Comparison of ENCODE assay signal across 15 cellular contexts in the genomic region with DNA sequence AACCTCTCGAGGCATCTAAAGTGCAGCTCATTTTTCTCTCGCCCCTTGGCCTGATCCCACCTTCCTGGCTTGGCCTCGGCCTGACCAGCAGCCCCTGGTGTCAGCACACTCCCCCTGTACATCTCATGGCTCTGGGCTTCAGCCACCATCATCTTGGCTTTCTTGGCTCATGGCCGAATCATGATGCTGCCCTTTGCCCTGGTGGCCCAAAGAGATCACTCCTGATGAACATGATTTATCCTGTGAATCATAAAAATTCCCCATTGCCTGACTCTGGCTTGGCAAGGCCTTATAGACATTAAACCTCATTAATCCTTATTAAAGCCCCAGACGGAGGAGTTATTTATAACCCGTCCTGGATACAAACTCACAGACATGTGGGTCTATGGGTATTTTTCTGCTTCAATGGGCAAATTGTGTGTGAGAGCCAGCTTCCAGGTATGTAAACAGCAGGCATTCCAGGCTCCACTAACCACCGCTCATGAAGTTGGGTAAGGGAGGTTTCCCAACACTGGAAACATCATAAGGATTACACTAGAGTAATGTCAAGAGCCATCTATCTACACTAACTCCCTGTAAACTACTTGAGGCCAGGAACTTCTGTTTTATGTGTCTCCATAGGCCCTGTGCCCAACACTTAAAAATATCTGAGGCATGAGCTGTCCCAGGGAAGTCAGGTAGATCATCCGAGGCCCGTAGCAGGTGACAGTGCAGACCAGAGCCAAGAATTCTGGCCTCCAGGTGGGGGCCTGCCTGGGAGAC.
DNase-seq lines count a peak whose midpoint lies in the region; ATAC-seq and TF ChIP-seq lines count a peak whose summit lies in the region.
"Had no signal": no experiment of that assay in that cellular context is flagged by ENCODE, and none has a peak within 500 bp of the region (broad histone marks: within the 10 kb centered on the region; RNA-seq: fewer than 3 reads in every experiment).

No MANE protein-coding gene starts in this region.

- CTCF ChIA-PET in AG04449 (lab: Yijun Ruan, JAX): no interaction called here
- CTCF ChIA-PET in CD4-positive, alpha-beta T cell (lab: Charles Lee): no interaction called here

- POLR2A ChIA-PET in AG04449 (lab: Yijun Ruan, JAX): no interaction called here
- POLR2A ChIA-PET in CD4-positive, alpha-beta T cell (lab: Charles Lee): no interaction called here

- no peak for ATAC-seq in CD4-positive, alpha-beta T cell (ENCODE audit: poor library complexity)

- H3K27ac Mint-ChIP-seq in activated T-helper 1 cell treated with anti-CD3 and anti-CD28 coated beads, Interleukin-12 subunit alpha, Interleukin-12 subunit beta, Interleukin-2, Interleukin-4 antibody, amounts not matched to agents 30 ng/mL and 10 ng/mL and 1 ng/mL, durations not matched to agents 14 hours and 24 hours and 36 hours: no peak overlapping the region
- no peak overlapping the region for H3K27ac Mint-ChIP-seq in CD4-positive, alpha-beta T cell
- H3K27ac Mint-ChIP-seq: B cell had no signal

- H3K27ac ChIP-seq in CD4-positive, alpha-beta T cell (ENCODE audit: low read depth, low read length): no peak overlapping the region
- H3K27ac ChIP-seq: spleen had no signal

- H3K9me3 ChIP-seq in CD4-positive, alpha-beta T cell (ENCODE audit: control insufficient read depth, low read length): no peaks in the 10 kb centered on the region

- H3K4me3 Mint-ChIP-seq in activated T-helper 1 cell treated with anti-CD3 and anti-CD28 coated beads, Interleukin-12 subunit alpha, Interleukin-12 subunit beta, Interleukin-2, Interleukin-4 antibody, amounts not matched to agents 30 ng/mL and 10 ng/mL and 1 ng/mL, durations not matched to agents 14 hours and 24 hours and 36 hours: no peak overlapping the region
- no peak overlapping the region for H3K4me3 Mint-ChIP-seq in CD4-positive, alpha-beta T cell
- H3K4me3 Mint-ChIP-seq: B cell had no signal

- no peak overlapping the region for H3K4me3 ChIP-seq in AG04449 (ENCODE audit: low read depth, low read length)
- H3K4me3 ChIP-seq: spleen had no signal

- H3K36me3 Mint-ChIP-seq in activated T-helper 1 cell treated with anti-CD3 and anti-CD28 coated beads, Interleukin-12 subunit alpha, Interleukin-12 subunit beta, Interleukin-2, Interleukin-4 antibody, amounts not matched to agents 30 ng/mL and 10 ng/mL and 1 ng/mL, durations not matched to agents 14 hours and 24 hours and 36 hours (ENCODE audit: low read depth): no peaks in the 10 kb centered on the region
- no peaks in the 10 kb centered on the region for H3K36me3 Mint-ChIP-seq in CD4-positive, alpha-beta T cell (ENCODE audit: low read depth)

- intact Hi-C loops in activated T-helper 1 cell treated with anti-CD3 and anti-CD28 coated beads, Interleukin-12 subunit alpha, Interleukin-12 subunit beta, Interleukin-2, Interleukin-4 antibody, amounts not matched to agents 30 ng/mL and 10 ng/mL and 1 ng/mL, durations not matched to agents 14 hours and 24 hours and 36 hours (cut with micrococcal nuclease): no loop called here
- intact Hi-C loops in CD4-positive, alpha-beta T cell (cut with DNase I, micrococcal nuclease): no loop called here

- TF ChIP-seq CTCF in AG04449 (IDR thresholded peaks at IDR 0.05; ENCODE audit: insufficient read depth, low read length, missing control alignments): no peak
- no peak for TF ChIP-seq CTCF in CD4-positive, alpha-beta T cell (IDR thresholded peaks at IDR 0.05)

- H3K27me3 Mint-ChIP-seq in activated T-helper 1 cell treated with anti-CD3 and anti-CD28 coated beads, Interleukin-12 subunit alpha, Interleukin-12 subunit beta, Interleukin-2, Interleukin-4 antibody, amounts not matched to agents 30 ng/mL and 10 ng/mL and 1 ng/mL, durations not matched to agents 14 hours and 24 hours and 36 hours (ENCODE audit: insufficient read depth): peaks cover 6% of the 10 kb centered on the region
- H3K27me3 Mint-ChIP-seq in CD4-positive, alpha-beta T cell: peaks cover 41% of the 10 kb centered on the region

- peaks cover 8% of the 10 kb centered on the region for H3K9me3 Mint-ChIP-seq in activated T-helper 1 cell treated with anti-CD3 and anti-CD28 coated beads, Interleukin-12 subunit alpha, Interleukin-12 subunit beta, Interleukin-2, Interleukin-4 antibody, amounts not matched to agents 30 ng/mL and 10 ng/mL and 1 ng/mL, durations not matched to agents 14 hours and 24 hours and 36 hours
- H3K9me3 Mint-ChIP-seq in CD4-positive, alpha-beta T cell: no peaks in the 10 kb centered on the region

- no peaks in the 10 kb centered on the region for H3K4me1 Mint-ChIP-seq in activated T-helper 1 cell treated with anti-CD3 and anti-CD28 coated beads, Interleukin-12 subunit alpha, Interleukin-12 subunit beta, Interleukin-2, Interleukin-4 antibody, amounts not matched to agents 30 ng/mL and 10 ng/mL and 1 ng/mL, durations not matched to agents 14 hours and 24 hours and 36 hours (ENCODE audit: low read depth)
- H3K4me1 Mint-ChIP-seq in CD4-positive, alpha-beta T cell (ENCODE audit: low read depth): no peaks in the 10 kb centered on the region
- H3K4me1 Mint-ChIP-seq: B cell had no signal

- H3K27me3 ChIP-seq in CD4-positive, alpha-beta T cell (ENCODE audit: control insufficient read depth, insufficient read depth, low read length): peaks cover 20% of the 10 kb centered on the region

- DNase-seq in AG04449 (ENCODE audit: low read depth, low spot score): peak; percentile 82
- DNase-seq in H4 (ENCODE audit: low spot score): peak; percentile 66
- peak; percentile 48 for DNase-seq in astrocyte of the hippocampus (ENCODE audit: low read depth, low spot score)
- peak; percentile 98 for DNase-seq in kidney glomerular epithelial cell (lab: John Stamatoyannopoulos, UW)
- no peak for DNase-seq in inferior parietal cortex (ENCODE audit: extremely low spot score)
- no peak for DNase-seq in activated T-helper 1 cell treated with anti-CD3 and anti-CD28 coated beads, Interleukin-12 subunit alpha, Interleukin-12 subunit beta, Interleukin-2, Interleukin-4 antibody, amounts not matched to agents 30 ng/mL and 10 ng/mL and 1 ng/mL, durations not matched to agents 14 hours and 24 hours and 36 hours (ENCODE audit: low spot score)
- DNase-seq in superior temporal gyrus (ENCODE audit: extremely low spot score): no peak
- DNase-seq in CD4-positive, alpha-beta T cell: no peak
- DNase-seq: activated CD4-positive, CD25-positive, alpha-beta regulatory T cell; activated T-cell treated with anti-CD3 and anti-CD28 coated beads for 4 hours; amniotic stem cell; hippocampal formation; MM.1S; spleen had no signal

Comparison
In these comparisons a context has a peak if more than half of its experiments do, and no peak if none do; other contexts are left out.
1. DNase-seq: peak in AG04449 (single experiment), H4 (single experiment), astrocyte of the hippocampus (single experiment) and kidney glomerular epithelial cell (single experiment); none in inferior parietal cortex (single experiment), activated T-helper 1 cell treated with anti-CD3 and anti-CD28 coated beads, Interleukin-12 subunit alpha, Interleukin-12 subunit beta, Interleukin-2, Interleukin-4 antibody, amounts not matched to agents 30 ng/mL and 10 ng/mL and 1 ng/mL, durations not matched to agents 14 hours and 24 hours and 36 hours (single experiment), superior temporal gyrus (single experiment) and CD4-positive, alpha-beta T cell (0 of 10).